In the genomic region with DNA sequence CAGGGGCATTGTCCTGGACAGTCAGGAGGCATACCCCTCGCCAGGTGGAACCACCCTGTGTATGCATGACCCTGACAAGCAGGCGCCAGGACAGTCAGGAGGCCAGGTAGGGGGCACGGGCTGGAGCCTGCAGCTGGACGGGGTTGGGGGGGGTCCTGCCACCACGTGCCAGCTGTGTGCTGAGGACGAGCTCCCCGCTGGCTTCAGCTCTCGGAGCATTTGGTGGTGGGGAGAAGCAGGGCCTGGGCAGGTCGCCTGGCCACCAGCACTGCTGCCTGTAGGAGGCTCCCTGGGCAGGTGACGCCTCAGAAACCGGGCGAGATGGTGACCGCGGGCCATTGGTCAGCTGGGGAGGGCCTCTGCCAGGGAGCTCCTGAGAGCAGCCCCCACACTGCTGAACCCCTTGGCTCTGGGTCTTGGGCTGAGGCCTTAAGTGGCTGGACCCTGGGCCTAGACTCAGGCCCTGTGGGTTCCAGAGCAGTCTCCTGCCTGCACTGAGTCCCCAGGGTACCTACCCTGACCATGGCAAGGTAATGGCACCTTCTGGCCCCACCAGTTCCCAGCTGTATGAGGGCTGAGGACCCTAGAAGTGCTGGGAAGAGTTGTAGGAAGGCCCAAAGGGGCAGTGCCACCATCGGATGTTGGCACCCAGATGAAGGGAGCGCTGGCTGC, we compare ENCODE assay signal across 1 cellular context.
A peak's percentile ranks its signal among the peaks of the same experiment; 100 is the strongest.
TF ChIP-seq lines count a peak whose summit lies in the region.

No MANE protein-coding gene starts in this region.

TF ChIP-seq in HepG2, 621 proteins besides CTCF, POLR2A, EP300 and RAD21 (continued from another document):
- TF ChIP-seq, protein P1, sequence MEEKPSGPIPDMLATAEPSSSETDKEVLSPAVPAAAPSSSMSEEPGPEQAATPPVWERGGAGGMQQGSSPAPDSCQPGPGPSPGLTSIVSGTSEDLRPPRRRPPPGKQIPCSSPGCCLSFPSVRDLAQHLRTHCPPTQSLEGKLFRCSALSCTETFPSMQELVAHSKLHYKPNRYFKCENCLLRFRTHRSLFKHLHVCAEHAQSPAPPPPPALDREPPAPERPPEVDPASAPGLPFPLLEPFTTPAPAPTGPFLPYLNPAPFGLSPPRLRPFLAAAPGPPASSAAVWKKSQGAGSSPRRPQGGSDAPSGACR (CRISPR knock-in tag; IDR thresholded peaks at IDR 0.05), result peak; percentile 89
- TF ChIP-seq, protein P2, sequence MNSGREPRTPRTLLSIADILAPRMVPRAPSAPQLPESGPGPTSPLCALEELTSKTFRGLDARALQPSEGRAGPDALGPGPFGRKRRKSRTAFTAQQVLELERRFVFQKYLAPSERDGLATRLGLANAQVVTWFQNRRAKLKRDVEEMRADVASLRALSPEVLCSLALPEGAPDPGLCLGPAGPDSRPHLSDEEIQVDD (CRISPR knock-in tag; IDR thresholded peaks at IDR 0.05; ENCODE audit: borderline replicate concordance), result 0 out of 2 replicates have a peak, but pooled peaks have one; percentile 76
- peak; percentile 58; the same call in 1 of the 2 replicates for TF ChIP-seq GABPB1 (CRISPR knock-in tag; IDR thresholded peaks at IDR 0.05)
- no peak; the same call in 1 of the 2 replicates for TF ChIP-seq NR2F2 (IDR thresholded peaks at IDR 0.05; ENCODE audit: borderline replicate concordance, low read depth)
- TF ChIP-seq, protein P3, sequence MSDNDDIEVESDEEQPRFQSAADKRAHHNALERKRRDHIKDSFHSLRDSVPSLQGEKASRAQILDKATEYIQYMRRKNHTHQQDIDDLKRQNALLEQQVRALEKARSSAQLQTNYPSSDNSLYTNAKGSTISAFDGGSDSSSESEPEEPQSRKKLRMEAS (IDR thresholded peaks at IDR 0.05), result peak; percentile 54; the same call in 1 of the 2 replicates
- TF ChIP-seq ZNF7 (CRISPR knock-in tag; IDR thresholded peaks at IDR 0.05), result no peak
- TF ChIP-seq, protein P4, sequence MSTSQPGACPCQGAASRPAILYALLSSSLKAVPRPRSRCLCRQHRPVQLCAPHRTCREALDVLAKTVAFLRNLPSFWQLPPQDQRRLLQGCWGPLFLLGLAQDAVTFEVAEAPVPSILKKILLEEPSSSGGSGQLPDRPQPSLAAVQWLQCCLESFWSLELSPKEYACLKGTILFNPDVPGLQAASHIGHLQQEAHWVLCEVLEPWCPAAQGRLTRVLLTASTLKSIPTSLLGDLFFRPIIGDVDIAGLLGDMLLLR (CRISPR knock-in tag; IDR thresholded peaks at IDR 0.05), result peak; percentile 97
- TF ChIP-seq, protein P5, sequence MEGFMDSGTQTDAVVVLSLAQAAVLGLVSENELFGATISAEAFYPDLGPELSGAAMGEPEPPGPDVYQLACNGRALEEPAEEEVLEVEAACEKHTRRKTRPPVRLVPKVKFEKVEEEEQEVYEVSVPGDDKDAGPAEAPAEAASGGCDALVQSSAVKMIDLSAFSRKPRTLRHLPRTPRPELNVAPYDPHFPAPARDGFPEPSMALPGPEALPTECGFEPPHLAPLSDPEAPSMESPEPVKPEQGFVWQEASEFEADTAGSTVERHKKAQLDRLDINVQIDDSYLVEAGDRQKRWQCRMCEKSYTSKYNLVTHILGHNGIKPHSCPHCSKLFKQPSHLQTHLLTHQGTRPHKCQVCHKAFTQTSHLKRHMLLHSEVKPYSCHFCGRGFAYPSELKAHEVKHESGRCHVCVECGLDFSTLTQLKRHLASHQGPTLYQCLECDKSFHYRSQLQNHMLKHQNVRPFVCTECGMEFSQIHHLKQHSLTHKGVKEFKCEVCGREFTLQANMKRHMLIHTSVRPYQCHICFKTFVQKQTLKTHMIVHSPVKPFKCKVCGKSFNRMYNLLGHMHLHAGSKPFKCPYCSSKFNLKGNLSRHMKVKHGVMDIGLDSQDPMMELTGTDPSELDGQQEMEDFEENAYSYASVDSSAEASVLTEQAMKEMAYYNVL (CRISPR knock-in tag; IDR thresholded peaks at IDR 0.05; ENCODE audit: borderline replicate concordance), result peak; percentile 90
- no peak; the same call in none of the 2 replicates for TF ChIP-seq ZNF749 (CRISPR knock-in tag; IDR thresholded peaks at IDR 0.05; ENCODE audit: borderline replicate concordance)
- TF ChIP-seq ZNF713 (CRISPR knock-in tag; IDR thresholded peaks at IDR 0.05), result peak; percentile 13; the same call in 1 of the 2 replicates
- TF ChIP-seq TOPORS (CRISPR knock-in tag; IDR thresholded peaks at IDR 0.05), result peak; percentile 67; the same call in 1 of the 2 replicates
- TF ChIP-seq REL (CRISPR knock-in tag; conservative IDR thresholded peaks at IDR 0.05), result no peak; the same call in 1 of the 2 replicates
- TF ChIP-seq PHB2 (IDR thresholded peaks at IDR 0.05; ENCODE audit: partially characterized antibody), result no peak
- TF ChIP-seq ZNF317 (CRISPR knock-in tag; IDR thresholded peaks at IDR 0.05), result peak; percentile 83
- 0 out of 2 replicates have a peak, but pooled peaks have one; percentile 70 for TF ChIP-seq TOE1 (CRISPR knock-in tag; IDR thresholded peaks at IDR 0.05)
- TF ChIP-seq ZNF30 (CRISPR knock-in tag; IDR thresholded peaks at IDR 0.05), result peak; percentile 73; the same call in 1 of the 2 replicates
- peak; percentile 46; the same call in 1 of the 2 replicates for TF ChIP-seq BCL6 (CRISPR knock-in tag; IDR thresholded peaks at IDR 0.05)
- TF ChIP-seq ZNF709 (CRISPR knock-in tag; IDR thresholded peaks at IDR 0.05), result peak; percentile 73; the same call in 1 of the 2 replicates
- TF ChIP-seq, protein P6, sequence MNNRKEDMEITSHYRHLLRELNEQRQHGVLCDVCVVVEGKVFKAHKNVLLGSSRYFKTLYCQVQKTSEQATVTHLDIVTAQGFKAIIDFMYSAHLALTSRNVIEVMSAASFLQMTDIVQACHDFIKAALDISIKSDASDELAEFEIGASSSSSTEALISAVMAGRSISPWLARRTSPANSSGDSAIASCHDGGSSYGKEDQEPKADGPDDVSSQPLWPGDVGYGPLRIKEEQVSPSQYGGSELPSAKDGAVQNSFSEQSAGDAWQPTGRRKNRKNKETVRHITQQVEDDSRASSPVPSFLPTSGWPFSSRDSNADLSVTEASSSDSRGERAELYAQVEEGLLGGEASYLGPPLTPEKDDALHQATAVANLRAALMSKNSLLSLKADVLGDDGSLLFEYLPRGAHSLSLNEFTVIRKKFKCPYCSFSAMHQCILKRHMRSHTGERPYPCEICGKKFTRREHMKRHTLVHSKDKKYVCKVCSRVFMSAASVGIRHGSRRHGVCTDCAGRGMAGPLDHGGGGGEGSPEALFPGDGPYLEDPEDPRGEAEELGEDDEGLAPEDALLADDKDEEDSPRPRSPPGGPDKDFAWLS (CRISPR knock-in tag; IDR thresholded peaks at IDR 0.05; ENCODE audit: borderline replicate concordance), result 0 out of 2 replicates have a peak, but pooled peaks have one; percentile 3
- TF ChIP-seq ZNF775 (CRISPR knock-in tag; IDR thresholded peaks at IDR 0.05; ENCODE audit: borderline replicate concordance), result no peak
- TF ChIP-seq ZNF431 (CRISPR knock-in tag; IDR thresholded peaks at IDR 0.05; ENCODE audit: borderline replicate concordance, low read depth), result no peak
- peak; percentile 19 for TF ChIP-seq HDAC2 (CRISPR knock-in tag; IDR thresholded peaks at IDR 0.05)
- TF ChIP-seq, protein P7, sequence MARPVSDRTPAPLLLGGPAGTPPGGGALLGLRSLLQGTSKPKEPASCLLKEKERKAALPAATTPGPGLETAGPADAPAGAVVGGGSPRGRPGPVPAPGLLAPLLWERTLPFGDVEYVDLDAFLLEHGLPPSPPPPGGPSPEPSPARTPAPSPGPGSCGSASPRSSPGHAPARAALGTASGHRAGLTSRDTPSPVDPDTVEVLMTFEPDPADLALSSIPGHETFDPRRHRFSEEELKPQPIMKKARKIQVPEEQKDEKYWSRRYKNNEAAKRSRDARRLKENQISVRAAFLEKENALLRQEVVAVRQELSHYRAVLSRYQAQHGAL (CRISPR knock-in tag; IDR thresholded peaks at IDR 0.05; ENCODE audit: not compliant biosample characterization), result no peak
- peak; percentile 48; the same call in 1 of the 2 replicates for TF ChIP-seq NFYB (CRISPR knock-in tag; IDR thresholded peaks at IDR 0.05)
- no peak for TF ChIP-seq ZNF816 (CRISPR knock-in tag; IDR thresholded peaks at IDR 0.05; ENCODE audit: borderline replicate concordance)
- peak; percentile 63; the same call in 1 of the 2 replicates for TF ChIP-seq ZNF292 (CRISPR knock-in tag; IDR thresholded peaks at IDR 0.05; ENCODE audit: borderline replicate concordance, low read depth)
- TF ChIP-seq KLF15 (CRISPR knock-in tag; IDR thresholded peaks at IDR 0.05; ENCODE audit: borderline replicate concordance), result peak; percentile 81; the same call in 1 of the 2 replicates
- peak; percentile 54 for TF ChIP-seq TAF15 (IDR thresholded peaks at IDR 0.05; ENCODE audit: low read depth, low read length, poor library complexity, severe bottlenecking)
- TF ChIP-seq ESRRA (CRISPR knock-in tag; IDR thresholded peaks at IDR 0.05; ENCODE audit: low read depth), result peak; percentile 56; the same call in 1 of the 2 replicates
- TF ChIP-seq AGO2 (optimal IDR thresholded peaks at IDR 0.05; ENCODE audit: low read depth, low read length), result peak; percentile 86
- no peak for TF ChIP-seq ARNT (IDR thresholded peaks at IDR 0.05)
- no peak for TF ChIP-seq ZNF607 (CRISPR knock-in tag; IDR thresholded peaks at IDR 0.05; ENCODE audit: borderline replicate concordance)
- peak; percentile 69; the same call in 1 of the 2 replicates for TF ChIP-seq KDM4B (CRISPR knock-in tag; IDR thresholded peaks at IDR 0.05)
- TF ChIP-seq DNMT3B (CRISPR knock-in tag; conservative IDR thresholded peaks at IDR 0.05), result 0 out of 2 replicates have a peak, but pooled peaks have one; percentile 17
- TF ChIP-seq PAX8 (CRISPR knock-in tag; IDR thresholded peaks at IDR 0.05; ENCODE audit: borderline replicate concordance), result peak; percentile 21; the same call in 1 of the 2 replicates
- TF ChIP-seq FOXK1 (CRISPR knock-in tag; IDR thresholded peaks at IDR 0.05; ENCODE audit: borderline replicate concordance, low read depth), result 0 out of 2 replicates have a peak, but pooled peaks have one; percentile 24
- TF ChIP-seq, protein P8, sequence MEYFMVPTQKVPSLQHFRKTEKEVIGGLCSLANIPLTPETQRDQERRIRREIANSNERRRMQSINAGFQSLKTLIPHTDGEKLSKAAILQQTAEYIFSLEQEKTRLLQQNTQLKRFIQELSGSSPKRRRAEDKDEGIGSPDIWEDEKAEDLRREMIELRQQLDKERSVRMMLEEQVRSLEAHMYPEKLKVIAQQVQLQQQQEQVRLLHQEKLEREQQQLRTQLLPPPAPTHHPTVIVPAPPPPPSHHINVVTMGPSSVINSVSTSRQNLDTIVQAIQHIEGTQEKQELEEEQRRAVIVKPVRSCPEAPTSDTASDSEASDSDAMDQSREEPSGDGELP (IDR thresholded peaks at IDR 0.05; ENCODE audit: borderline replicate concordance, low read depth), result peak; percentile 79; the same call in 1 of the 2 replicates
- 0 out of 2 replicates have a peak, but pooled peaks have one; percentile 29 for TF ChIP-seq RBFOX2 (IDR thresholded peaks at IDR 0.05; ENCODE audit: low read depth, low read length)
- no peak for TF ChIP-seq ZSCAN29 (CRISPR knock-in tag; conservative IDR thresholded peaks at IDR 0.05)
